In genomic region chr3:56316944-56317343, GRCh38 we compare ENCODE assay signal across 26 cellular contexts.
"Had no signal": no experiment of that assay in that cellular context is flagged by ENCODE, and none has a peak within 500 bp of the region (broad histone marks: within the 10 kb centered on the region; RNA-seq: fewer than 3 reads in every experiment).

No MANE protein-coding gene starts in this region.

- H3K27me3 ChIP-seq: MG63, Peyer's patch, SJCRH30 had no signal

- H3K4me3 ChIP-seq: MG63, PC-9, Peyer's patch, SJCRH30 had no signal

- H3K9me3 ChIP-seq: MG63, Peyer's patch, SJCRH30 had no signal

- H3K27ac ChIP-seq: PC-9, Peyer's patch, SJCRH30 had no signal

- H2AFZ ChIP-seq: PC-9 had no signal

- H3K4me2 ChIP-seq: PC-9 had no signal

- DNase-seq: IMR-90; Karpas-422; KG1; MG63; NCI-H1092; NCI-H1105 treated with DMSO at 0.1 percent for 48 hours; NCI-H1417 treated with DMSO at 0.1 percent for 48 hours; NCI-H146; NCI-H1694 treated with DMSO at 0.1 percent for 48 hours; NCI-H2029; NCI-H2081 treated with DMSO at 0.1 percent for 48 hours; NCI-H2171; NCI-H226; NCI-H446; NCI-H510A; NCI-H524 treated with DMSO at 0.1 percent for 48 hours; NCI-H69; NCI-H774; NK-92 treated with Interleukin-12 subunit alpha and Interleukin-12 subunit beta, amount 100 ng/mL, for 24 hours; OCI-M1; PC-9; Peyer's patch; SHP77 treated with DMSO at 0.1 percent for 48 hours; SJCRH30 had no signal

- H3K36me3 ChIP-seq: MG63, Peyer's patch, SJCRH30 had no signal

- H3K4me1 ChIP-seq: Peyer's patch had no signal

- ATAC-seq: Right ventricle myocardium inferior, SK-N-SH treated with all-trans-retinoic acid at 6 μM for 48 hours had no signal
